Comparison of ENCODE assay signal across 8 cellular contexts in the genomic region with DNA sequence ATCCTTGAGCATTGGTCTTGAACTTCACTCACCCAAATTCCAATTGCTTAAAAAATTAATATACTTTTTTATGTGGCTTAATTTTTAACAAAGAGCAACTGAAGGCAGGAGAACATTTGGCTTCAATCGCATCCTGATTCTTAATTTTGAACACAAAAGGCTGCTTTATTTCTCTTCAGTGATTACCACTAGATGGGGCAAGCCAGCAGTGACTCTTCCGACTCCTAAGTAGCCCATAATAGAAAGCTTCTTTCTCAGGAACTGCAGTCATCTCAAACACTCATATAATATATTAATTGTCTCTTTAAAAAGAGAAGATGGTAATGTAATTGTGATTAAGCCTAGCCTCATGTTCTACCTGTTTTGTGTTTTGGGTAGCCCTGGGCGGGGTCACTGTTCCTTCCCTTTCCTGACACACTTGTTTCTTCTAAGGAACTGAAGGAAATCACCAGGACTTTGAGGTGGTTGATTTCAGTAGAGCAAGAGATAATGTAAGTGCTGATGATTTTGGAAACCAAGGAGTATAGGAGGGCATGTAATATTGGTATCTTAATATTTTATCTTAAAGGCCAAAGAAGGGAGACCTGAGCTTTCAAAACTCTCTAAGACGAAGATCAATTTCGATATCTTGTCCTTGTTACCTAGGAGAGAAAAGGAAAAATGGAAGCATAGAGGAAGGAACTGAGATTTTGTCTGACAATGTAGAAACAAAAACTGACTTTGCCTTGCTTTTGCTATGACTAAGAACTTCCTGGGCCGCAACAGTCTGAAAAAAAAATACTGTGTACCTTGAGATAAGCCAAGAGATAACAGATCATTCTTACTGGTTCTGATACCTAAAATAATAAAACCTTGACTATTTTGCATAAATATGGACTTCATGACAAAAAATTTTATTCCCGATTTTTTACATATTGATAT.
DNase-seq lines count a peak whose midpoint lies in the region; FAIRE-seq and TF ChIP-seq lines count a peak whose summit lies in the region.

No MANE protein-coding gene starts in this region.

- TF ChIP-seq CTCF in foreskin fibroblast (IDR thresholded peaks at IDR 0.05; ENCODE audit: low read depth, low read length), result peak; percentile 64

- H3K4me3 ChIP-seq in foreskin fibroblast (ENCODE audit: low read depth in 1 of 2, low read length in 2 of 2) (no peak overlapping the region), skeletal muscle cell (ENCODE audit: low read depth, low read length) (no peak overlapping the region)

- FAIRE-seq in GM19239 (lab: Jason Lieb, UNC), result peak; percentile 18

- DNase-seq in DMS153 treated with DMSO at 0.1 percent for 48 hours (lab: John Stamatoyannopoulos, UW; ENCODE audit: unreplicated experiment) (peak; percentile 20), GM19239 (ENCODE audit: insufficient read length, low spot score) (no peak), Kasumi-1 (lab: John Stamatoyannopoulos, UW) (peak; percentile 78 to 83), SW480 (ENCODE audit: low spot score) (peak; percentile 14), foreskin fibroblast (peak; percentile 4 to 34), skeletal muscle cell (ENCODE audit: low read depth) (peak; percentile 7), SW 1271 (lab: John Stamatoyannopoulos, UW) (no peak), cerebellar nuclear complex (lab: John Stamatoyannopoulos, UW) (no peak)

Comparison
In these comparisons a context has a peak if more than half of its experiments do, and no peak if none do; other contexts are left out.
1. DNase-seq: peak in DMS153 treated with DMSO at 0.1 percent for 48 hours (single experiment), Kasumi-1 (2 of 2), SW480 (single experiment), foreskin fibroblast (2 of 2) and skeletal muscle cell (single experiment); none in GM19239 (single experiment), SW 1271 (0 of 2) and cerebellar nuclear complex (0 of 2).